In genomic region chr1:26197813-26198212, GRCh38 we compare ENCODE assay signal across 32 cellular contexts. TPM values are rescaled to one million over a fixed set of nuclear protein-coding genes. Genes with fewer than 3 reads are reported as not detected.
"Had no signal": no experiment of that assay in that cellular context is flagged by ENCODE, and none has a peak within 500 bp of the region (broad histone marks: within the 10 kb centered on the region; RNA-seq: fewer than 3 reads in every experiment).

No MANE protein-coding gene starts in this region.

- H3K27ac ChIP-seq: stomach, suprapubic skin, testis, thoracic aorta, thyroid gland, tibial artery, tibial nerve, transverse colon, upper lobe of left lung, upper lobe of right lung, uterus, vagina had no signal

- H3K4me3 ChIP-seq: stomach, suprapubic skin, testis, thoracic aorta, thyroid gland, tibial artery, tibial nerve, transverse colon, upper lobe of left lung, upper lobe of right lung, uterus, vagina had no signal

- H3K36me3 ChIP-seq: stomach, suprapubic skin, thoracic aorta, thyroid gland, tibial artery, tibial nerve, transverse colon, upper lobe of left lung, upper lobe of right lung, uterus, vagina had no signal

- H3K9me3 ChIP-seq: stomach, suprapubic skin, testis, thoracic aorta, thyroid gland, tibial artery, tibial nerve, transverse colon, upper lobe of left lung, upper lobe of right lung, uterus, vagina had no signal

- H3K27me3 ChIP-seq: suprapubic skin, testis, thyroid gland, transverse colon, upper lobe of left lung, upper lobe of right lung, uterus, vagina had no signal

- ATAC-seq: stimulated activated effector memory CD8-positive, alpha-beta T cell treated with anti-CD3 and anti-CD28 coated beads, Interleukin-12 subunit alpha, Interleukin-12 subunit beta, amount 100 ng/mL, for 72 hours; stimulated activated memory B cell treated with anti-CD40 and anti-IgM and Interleukin-4, amounts not matched to agents 10 μg/mL and 1 μg/mL and 100 μg/mL, for 72 hours; stimulated activated naive B cell treated with anti-CD40 and anti-IgM and Interleukin-4, amounts not matched to agents 10 μg/mL and 1 μg/mL and 100 μg/mL, for 72 hours; stimulated activated naive CD8-positive, alpha-beta T cell treated with anti-CD3 and anti-CD28 coated beads, Interleukin-15, amount 100 ng/mL, for 72 hours; stimulated activated naive CD8-positive, alpha-beta T cell treated with anti-CD3 and anti-CD28 coated beads, Interleukin-15, Interleukin-2, amounts not matched to agents 100 U/mL and 50 U/mL, for 24 hours; upper lobe of right lung had no signal

- DNase-seq: stimulated activated CD4-positive, alpha-beta T cell treated with anti-CD3 and anti-CD28 coated beads, Interleukin-2, amount 100 ng/mL, for 48 hours; stimulated activated CD4-positive, alpha-beta T cell treated with anti-CD3 and anti-CD28 coated beads, Interleukin-4, amount 100 ng/mL, for 1 hour; stimulated activated CD4-positive, alpha-beta T cell treated with anti-CD3 and anti-CD28 coated beads, Interleukin-4, amount 100 ng/mL, for 24 hours; stimulated activated CD4-positive, alpha-beta T cell treated with anti-CD3 and anti-CD28 coated beads, Interleukin-4, amount 100 ng/mL, for 4 hours; stimulated activated CD8-positive, alpha-beta memory T cell treated with anti-CD3 and anti-CD28 coated beads, Interleukin-4, amount 100 ng/mL, for 48 hours; stimulated activated naive B cell treated with anti-CD40 and anti-IgM and Interleukin-4, amounts not matched to agents 10 μg/mL and 1 μg/mL and 100 μg/mL, for 72 hours; stimulated activated naive CD4-positive, alpha-beta T cell; stimulated activated naive CD4-positive, alpha-beta T cell treated with Interleukin-2 at 50 U/mL for 16 hours; stimulated activated naive CD8-positive, alpha-beta T cell treated with anti-CD3 and anti-CD28 coated beads, Interleukin-15, amount 100 ng/mL, for 72 hours; stimulated activated naive CD8-positive, alpha-beta T cell treated with anti-CD3 and anti-CD28 coated beads, Interleukin-15, Interleukin-2, amounts not matched to agents 100 U/mL and 50 U/mL, for 24 hours; stomach; substantia nigra; testis; thyroid gland; tibial artery; transverse colon; trophoblast cell; upper lobe of left lung; upper lobe of right lung; uterus had no signal

- H3K4me1 ChIP-seq: thyroid gland, tibial artery, transverse colon, upper lobe of right lung, uterus had no signal

- FAIRE-seq: urothelium cell line had no signal

RNA-seq across cellular contexts. Expression of gene CATSPER4, which starts 7.4 kb away (rescaled TPM):
- total RNA-seq: stomach, subcutaneous adipose tissue, suprapubic skin, temporal lobe, thoracic aorta, thyroid gland, tibial nerve, transverse colon, upper lobe of left lung, upper lobe of right lung, ureter, urinary bladder, uterus, vagina had no signal
- polyA plus RNA-seq: stomach, urinary bladder had no signal

RNA-seq across cellular contexts. Expression of gene ZNF593OS, which starts 26.2 kb away (rescaled TPM):
- total RNA-seq: stomach, subcutaneous adipose tissue, suprapubic skin, temporal lobe, thoracic aorta, tibial nerve, transverse colon, upper lobe of left lung, upper lobe of right lung, ureter, urinary bladder, uterus, vagina had no signal

RNA-seq across cellular contexts. Expression of gene C1orf232, which starts 29.1 kb away (rescaled TPM):
- total RNA-seq: stomach, subcutaneous adipose tissue, suprapubic skin, temporal lobe, testis, thoracic aorta, thyroid gland, tibial nerve, transverse colon, upper lobe of left lung, upper lobe of right lung, ureter, urinary bladder, uterus, vagina had no signal
- polyA plus RNA-seq: stomach, thymus, urinary bladder had no signal
